Comparison of ENCODE assay signal across 8 cellular contexts in genomic region chr5:95283022-95283615, GRCh38. TPM values are rescaled to one million over a fixed set of nuclear protein-coding genes. Genes with fewer than 3 reads are reported as not detected.
DNase-seq lines count a peak whose midpoint lies in the region; ATAC-seq, FAIRE-seq and TF ChIP-seq lines count a peak whose summit lies in the region.

No MANE protein-coding gene starts in this region.

- TF ChIP-seq EP300 in A549 (IDR thresholded peaks at IDR 0.05) = no peak

- no peak for TF ChIP-seq CTCF in A549 (IDR thresholded peaks at IDR 0.05)
- TF ChIP-seq CTCF in ascending aorta (IDR thresholded peaks at IDR 0.05) = no peak
- no peak for TF ChIP-seq CTCF in lower lobe of right lung (IDR thresholded peaks at IDR 0.05)

- H3K36me3 ChIP-seq in ES-I3 (ENCODE audit: insufficient read depth, low read length) = no peaks in the 10 kb centered on the region
- H3K36me3 ChIP-seq in ascending aorta = no peaks in the 10 kb centered on the region
- H3K36me3 ChIP-seq in lower lobe of right lung = no peaks in the 10 kb centered on the region

- no peak for TF ChIP-seq POLR2A in A549 (IDR thresholded peaks at IDR 0.05; ENCODE audit: low read length)

- no peaks in the 10 kb centered on the region for H3K4me1 ChIP-seq in A549
- peaks cover 13% of the 10 kb centered on the region for H3K4me1 ChIP-seq in ES-I3 (ENCODE audit: insufficient read depth, low read length)
- peaks cover 6 to 10% of the 10 kb centered on the region in 2 donors for H3K4me1 ChIP-seq in ascending aorta
- peaks cover 19% of the 10 kb centered on the region for H3K4me1 ChIP-seq in lower lobe of right lung

- peaks cover 5% of the 10 kb centered on the region for H3K27me3 ChIP-seq in ascending aorta
- H3K27me3 ChIP-seq in lower lobe of right lung (ENCODE audit: low read depth) = peaks cover 65% of the 10 kb centered on the region

- TF ChIP-seq RAD21 in A549 (conservative IDR thresholded peaks at IDR 0.05 in 1 of 2, IDR thresholded peaks at IDR 0.05 in 1 of 2) = no peak

- H3K4me2 ChIP-seq in A549 = peak overlapping the region; percentile 99

- intact Hi-C loops in ascending aorta (cut with DNase I) (no loop called here), lower lobe of right lung (cut with DNase I) (no loop called here)

- H3K27ac ChIP-seq in A549 = no peak overlapping the region
- H3K27ac ChIP-seq in ascending aorta = no peak overlapping the region
- H3K27ac ChIP-seq in lower lobe of right lung = no peak overlapping the region

- DNase-seq in A549 (ENCODE audit: low read depth in 1 of 2, low spot score in 1 of 2) (no peak), ascending aorta (ENCODE audit: low spot score in 2 of 2) (no peak), lower lobe of right lung (no peak), NCI-H1048 (lab: John Stamatoyannopoulos, UW) (no peak), GF-D8 (lab: John Stamatoyannopoulos, UW) (no peak), T-helper 9 cell (no peak)
- no peak for DNase-seq in stimulated activated CD4-positive, alpha-beta T cell treated with anti-CD3 and anti-CD28 coated beads, Interleukin-12 subunit alpha, Interleukin-12 subunit beta, amount 100 ng/mL, for 4 hours

- CTCF ChIA-PET in A549 (lab: Yijun Ruan, JAX) = interaction anchor here (1.1 to 1.6 kb wide), 5 partner anchors 8 to 36 kb away, joined by 3 to 6 read pairs (median 4); no protein-coding TSS in a partner anchor

- H3K9ac ChIP-seq in ES-I3 (ENCODE audit: low read depth, low read length) = peak overlapping the region; percentile 36; the same call in 1 of the 2 replicates

- no peak for ATAC-seq in A549
- ATAC-seq in lower lobe of right lung = no peak

- no peak for FAIRE-seq in A549 (lab: Jason Lieb, UNC)

- H3K9me3 ChIP-seq in A549 (no peaks in the 10 kb centered on the region), ES-I3 (ENCODE audit: control insufficient read depth, insufficient read depth, low read length) (no peaks in the 10 kb centered on the region), ascending aorta (no peaks in the 10 kb centered on the region), lower lobe of right lung (no peaks in the 10 kb centered on the region)

- POLR2A ChIA-PET in A549 (lab: Yijun Ruan, JAX) = no interaction called here

- WGBS in A549 (ENCODE audit: missing lambda C conversion rate) = 25% methylated on average over 10 of the region's 10 CpGs

- H3K4me3 ChIP-seq in A549 (peak overlapping the region; percentile 82; the same call in 1 of the 3 replicates), ascending aorta (peak overlapping the region; percentile 54 to 72), lower lobe of right lung (peak overlapping the region; percentile 65)

TF ChIP-seq in A549, 52 proteins besides CTCF, POLR2A, EP300 and RAD21:
- TF ChIP-seq KDM1A (IDR thresholded peaks at IDR 0.05; ENCODE audit: low read depth) (no peak), SMC3 (IDR thresholded peaks at IDR 0.05) (no peak), CBX2 (IDR thresholded peaks at IDR 0.05; ENCODE audit: borderline replicate concordance, low read depth) (no peak), CBX8 (IDR thresholded peaks at IDR 0.05) (0 out of 2 replicates have a peak, but pooled peaks have one; percentile 70), JUNB (IDR thresholded peaks at IDR 0.05) (no peak), FOSL2 (IDR thresholded peaks at IDR 0.05) (no peak), FOSL2 (CRISPR knock-in tag; IDR thresholded peaks at IDR 0.05) (no peak)

RNA-seq across cellular contexts. Expression of gene MCTP1, which starts 1.8 kb away (rescaled TPM):
- polyA plus RNA-seq in A549 (2011; rRNA removed) (6.9 and 7.9 TPM in 2 replicates), A549 (2017; fragmentation: RNase III; extraction: RNeasy Plus Mini Kit Qiagen cat#74134 plus additional on column Dnase treatment) (3.2 to 5.4 TPM (median 3.8 TPM) in 3 replicates)
- 0.78 and 0.91 TPM in 2 replicates for polyA plus RNA-seq in A549 (2012; cell fraction: cytosol; rRNA removed)
- 0.42 and 1.1 TPM in 2 replicates for polyA plus RNA-seq in A549 (2012; cell fraction: nucleus; rRNA removed)
- polyA minus RNA-seq in A549 (2011; rRNA and poly(A)+ RNA removed) = 6.0 and 7.1 TPM in 2 replicates
- total RNA-seq in ascending aorta (112 TPM), lower lobe of right lung (38.7 TPM)
